ENCODE assay signal across 1 cellular context in genomic region chr10:124106241-124106905, GRCh38.
A peak's percentile ranks its signal among the peaks of the same experiment; 100 is the strongest.
TF ChIP-seq lines count a peak whose summit lies in the region.

No MANE protein-coding gene starts in this region.

TF ChIP-seq in GM12878, 131 proteins besides CTCF, POLR2A, EP300 and RAD21:
- TF ChIP-seq ATF7 (IDR thresholded peaks at IDR 0.05; ENCODE audit: low read depth), result 0 out of 2 replicates have a peak, but pooled peaks have one; percentile 29
- peak; percentile 95 for TF ChIP-seq POU2F2 (IDR thresholded peaks at IDR 0.05; ENCODE audit: borderline replicate concordance, low read depth, low read length)
- TF ChIP-seq IKZF2 (IDR thresholded peaks at IDR 0.05), result peak in 1 of 2 experiments; percentile 27; a peak in 1 of 4 replicates
- TF ChIP-seq EED (IDR thresholded peaks at IDR 0.05; ENCODE audit: low read depth), result peak; percentile 56; the same call in 1 of the 2 replicates
- 0 out of 2 replicates have a peak, but pooled peaks have one; percentile 49 for TF ChIP-seq TBL1XR1 (IDR thresholded peaks at IDR 0.05; ENCODE audit: low read depth, low read length)
- TF ChIP-seq RCOR1 (conservative IDR thresholded peaks at IDR 0.05; ENCODE audit: low read depth, low read length), result 0 out of 2 replicates have a peak, but pooled peaks have one; percentile 24
- peak; percentile 82 for TF ChIP-seq MEF2B (IDR thresholded peaks at IDR 0.05; ENCODE audit: partially characterized antibody, poor library complexity, severe bottlenecking)
- TF ChIP-seq PAX5 (IDR thresholded peaks at IDR 0.05; ENCODE audit: borderline replicate concordance, low read depth, low read length), result peak; percentile 64; the same call in 1 of the 2 replicates
- TF ChIP-seq ZNF207 (IDR thresholded peaks at IDR 0.05; ENCODE audit: borderline replicate concordance), result no peak
- TF ChIP-seq NFYA (IDR thresholded peaks at IDR 0.05; ENCODE audit: borderline replicate concordance, low read depth, low read length), result no peak
- 0 out of 2 replicates have a peak, but pooled peaks have one; percentile 42 for TF ChIP-seq IRF4 (IDR thresholded peaks at IDR 0.05; ENCODE audit: low read depth, low read length)
- TF ChIP-seq ZBED1 (IDR thresholded peaks at IDR 0.05; ENCODE audit: borderline replicate concordance), result no peak
- no peak for TF ChIP-seq CEBPZ (IDR thresholded peaks at IDR 0.05; ENCODE audit: low read depth, low read length)
- TF ChIP-seq RUNX3 (IDR thresholded peaks at IDR 0.05; ENCODE audit: low read length), result peak; percentile 71
- no peak for TF ChIP-seq CBFB (IDR thresholded peaks at IDR 0.05; ENCODE audit: low read depth)
- TF ChIP-seq SMARCA5 (IDR thresholded peaks at IDR 0.05), result peak; percentile 85; the same call in 1 of the 2 replicates
- TF ChIP-seq SMC3 (IDR thresholded peaks at IDR 0.05; ENCODE audit: borderline replicate concordance, low read length), result no peak
- TF ChIP-seq ZNF217 (IDR thresholded peaks at IDR 0.05), result peak; percentile 96
- TF ChIP-seq FOXM1 (IDR thresholded peaks at IDR 0.05; ENCODE audit: low read depth, low read length), result no peak; the same call in 1 of the 2 replicates
TF ChIP-seq in GM12878: peak in this region for 12.
